In genomic region chr16:6958184-6958583, GRCh38 we compare ENCODE assay signal across 21 cellular contexts.
DNase-seq lines count a peak whose midpoint lies in the region; ATAC-seq, FAIRE-seq and TF ChIP-seq lines count a peak whose summit lies in the region.
"Had no signal": no experiment of that assay in that cellular context is flagged by ENCODE, and none has a peak within 500 bp of the region (broad histone marks: within the 10 kb centered on the region; RNA-seq: fewer than 3 reads in every experiment).

No MANE protein-coding gene starts in this region.

- H4K20me1 ChIP-seq in HepG2 (ENCODE audit: insufficient read depth, low read length) (no peaks in the 10 kb centered on the region), K562 (replicated peaks; ENCODE audit: control insufficient read depth, insufficient read depth, low read length) (no peaks in the 10 kb centered on the region), neural progenitor cell (ENCODE audit: low read depth) (no peaks in the 10 kb centered on the region)
- H4K20me1 ChIP-seq: BLaER1 treated with 17β-estradiol and CSF1 and Interleukin-3, amounts not matched to agents 10 nM and 100 nM had no signal

- H3K9me3 ChIP-seq in HepG2 (ENCODE audit: low read length) (no peaks in the 10 kb centered on the region), right lobe of liver (no peaks in the 10 kb centered on the region), K562 (replicated peaks; ENCODE audit: control insufficient read depth, insufficient read depth, low read depth, low read length) (no peaks in the 10 kb centered on the region), neural progenitor cell (ENCODE audit: low read depth) (no peaks in the 10 kb centered on the region), prostate gland (no peaks in the 10 kb centered on the region)
- H3K9me3 ChIP-seq: BLaER1 treated with 17β-estradiol and CSF1 and Interleukin-3, amounts not matched to agents 10 nM and 100 nM; Caco-2 had no signal

- H3K27me3 ChIP-seq in HepG2 (ENCODE audit: control insufficient read depth in 1 of 2, insufficient read depth in 2 of 2, low read length in 2 of 2) (no peaks in the 10 kb centered on the region), right lobe of liver (no peaks in the 10 kb centered on the region), K562 (ENCODE audit: control insufficient read depth in 2 of 2, insufficient read depth in 2 of 2, low read length in 2 of 2) (peaks cover 0 to 8% of the 10 kb centered on the region in 2 experiments; a peak in 2 of 5 replicates), neural progenitor cell (peaks cover 9% of the 10 kb centered on the region), prostate gland (replicated peaks; ENCODE audit: insufficient read depth) (no peaks in the 10 kb centered on the region)
- H3K27me3 ChIP-seq: BLaER1 treated with 17β-estradiol and CSF1 and Interleukin-3, amounts not matched to agents 10 nM and 100 nM had no signal

- WGBS in HepG2 (ENCODE audit: low lambda C conversion rate): 45% methylated on average over 8 of the region's 8 CpGs
- WGBS in right lobe of liver (ENCODE audit: insufficient coverage, low coverage, low lambda C conversion rate, missing lambda C conversion rate): 72% methylated on average over 5 of the region's 8 CpGs
- WGBS in K562 (ENCODE audit: insufficient coverage, low coverage, missing lambda C conversion rate): 2% methylated on average over 8 of the region's 8 CpGs
- WGBS in prostate gland: 63% methylated on average over 8 of the region's 8 CpGs

- FAIRE-seq in HepG2 (lab: Jason Lieb, UNC): peak; percentile 50
- FAIRE-seq in K562 (lab: Jason Lieb, UNC): no peak
- FAIRE-seq: D721Med, G401.6, GM12891, GM19239 had no signal

- no peaks in the 10 kb centered on the region for H3F3A ChIP-seq in neural progenitor cell (ENCODE audit: low read depth)

- TF ChIP-seq POLR2A in HepG2 (IDR thresholded peaks at IDR 0.05; ENCODE audit: insufficient read depth in 1 of 2, low read depth in 2 of 2, low read length in 2 of 2) (no peak), right lobe of liver (IDR thresholded peaks at IDR 0.05) (no peak), K562 (conservative IDR thresholded peaks at IDR 0.05) (no peak), prostate gland (IDR thresholded peaks at IDR 0.05) (no peak)

- peaks cover 1% of the 10 kb centered on the region for H3K36me3 Mint-ChIP-seq in neural progenitor cell
- H3K36me3 Mint-ChIP-seq in activated T-cell treated with anti-CD3 and anti-CD28 coated beads, Interleukin-2, amount 50 U/mL, for 24 hours (ENCODE audit: low read depth): no peaks in the 10 kb centered on the region
- H3K36me3 Mint-ChIP-seq: CD8-positive, alpha-beta T cell had no signal

- peak overlapping the region; percentile 42 for H3K4me3 Mint-ChIP-seq in neural progenitor cell
- no peak overlapping the region for H3K4me3 Mint-ChIP-seq in activated T-cell treated with anti-CD3 and anti-CD28 coated beads, Interleukin-2, amount 50 U/mL, for 24 hours
- H3K4me3 Mint-ChIP-seq: CD4-positive, alpha-beta T cell; CD8-positive, alpha-beta T cell had no signal

- H3K4me1 ChIP-seq in HepG2 (ENCODE audit: insufficient read depth, low read length) (no peaks in the 10 kb centered on the region), right lobe of liver (no peaks in the 10 kb centered on the region), K562 (replicated peaks in 1 of 2; ENCODE audit: control insufficient read depth in 2 of 2, insufficient read depth in 2 of 2, low read length in 2 of 2) (no peaks in the 10 kb centered on the region), neural progenitor cell (no peaks in the 10 kb centered on the region), prostate gland (replicated peaks) (no peaks in the 10 kb centered on the region)
- H3K4me1 ChIP-seq: Caco-2 had no signal

- TF ChIP-seq RAD21 in HepG2 (CRISPR knock-in tag; IDR thresholded peaks at IDR 0.05) (no peak), K562 (CRISPR knock-in tag; conservative IDR thresholded peaks at IDR 0.05 in 1 of 2, IDR thresholded peaks at IDR 0.05 in 1 of 2) (no peak)

- ATAC-seq in HepG2: no peak
- ATAC-seq in right lobe of liver: no peak
- ATAC-seq in K562: no peak
- ATAC-seq: CD8-positive, alpha-beta T cell had no signal

- no peak overlapping the region for H3K4me2 ChIP-seq in HepG2 (ENCODE audit: low read depth, low read length)
- no peak overlapping the region for H3K4me2 ChIP-seq in K562 (ENCODE audit: insufficient read depth, low read length)
- no peak overlapping the region for H3K4me2 ChIP-seq in neural progenitor cell

- intact Hi-C loops in HepG2 (cut with micrococcal nuclease; ENCODE audit: unreplicated experiment): no loop called here
- intact Hi-C loops in right lobe of liver (cut with DNase I): no loop called here
- intact Hi-C loops in K562 (cut with micrococcal nuclease): no loop called here
- intact Hi-C loops in prostate gland (cut with DNase I): no loop called here

- H3K9ac ChIP-seq in HepG2 (ENCODE audit: insufficient read depth, low read depth, low read length) (no peak overlapping the region), K562 (ENCODE audit: insufficient read depth in 1 of 2, low read depth in 2 of 2, low read length in 2 of 2) (no peak overlapping the region), neural progenitor cell (no peak overlapping the region)
- H3K9ac ChIP-seq: BLaER1 treated with 17β-estradiol and CSF1 and Interleukin-3, amounts not matched to agents 10 nM and 100 nM had no signal

- no peak overlapping the region for H3K27ac Mint-ChIP-seq in neural progenitor cell
- no peak overlapping the region for H3K27ac Mint-ChIP-seq in activated T-cell treated with anti-CD3 and anti-CD28 coated beads, Interleukin-2, amount 50 U/mL, for 24 hours
- H3K27ac Mint-ChIP-seq: CD4-positive, alpha-beta T cell; CD8-positive, alpha-beta T cell had no signal

- no peaks in the 10 kb centered on the region for H3K9me1 ChIP-seq in K562 (ENCODE audit: control insufficient read depth, insufficient read depth, low read length)

- H3K4me3 ChIP-seq in HepG2 (replicated peaks in 1 of 3; ENCODE audit: insufficient read depth in 1 of 3, low read depth in 2 of 3, low read length in 3 of 3): no peak overlapping the region
- H3K4me3 ChIP-seq in right lobe of liver: no peak overlapping the region
- no peak overlapping the region for H3K4me3 ChIP-seq in K562
- H3K4me3 ChIP-seq in neural progenitor cell: no peak overlapping the region
- no peak overlapping the region for H3K4me3 ChIP-seq in prostate gland
- H3K4me3 ChIP-seq: BLaER1 treated with 17β-estradiol and CSF1 and Interleukin-3, amounts not matched to agents 10 nM and 100 nM had no signal

- TF ChIP-seq EP300 in HepG2 (IDR thresholded peaks at IDR 0.05; ENCODE audit: low read depth in 2 of 2, low read length in 2 of 2) (no peak), HepG2 (CRISPR knock-in tag; IDR thresholded peaks at IDR 0.05; ENCODE audit: borderline replicate concordance) (no peak), K562 (IDR thresholded peaks at IDR 0.05; ENCODE audit: low read length) (no peak)

- BruUV-seq in HepG2 (replicated peaks; lab: Mats Ljungman, UMichigan) (no TSS peak), K562 (replicated peaks; lab: Mats Ljungman, UMichigan) (no TSS peak)

- H3K4me1 Mint-ChIP-seq in neural progenitor cell: peaks cover 23% of the 10 kb centered on the region
- no peaks in the 10 kb centered on the region for H3K4me1 Mint-ChIP-seq in activated T-cell treated with anti-CD3 and anti-CD28 coated beads, Interleukin-2, amount 50 U/mL, for 24 hours (ENCODE audit: low read depth)

- H3K79me2 ChIP-seq in HepG2 (ENCODE audit: insufficient read depth, low read length) (no peaks in the 10 kb centered on the region), K562 (ENCODE audit: control insufficient read depth, insufficient read depth, low read length) (no peaks in the 10 kb centered on the region), neural progenitor cell (ENCODE audit: low read depth) (no peaks in the 10 kb centered on the region)

- DNase-seq in HepG2 (ENCODE audit: low spot score): no peak
- no peak for DNase-seq in right lobe of liver
- no peak for DNase-seq in K562 (ENCODE audit: extremely low read depth in 1 of 4, low spot score in 3 of 4)
- no peak for DNase-seq in neural progenitor cell (ENCODE audit: low spot score)
- no peak for DNase-seq in prostate gland (ENCODE audit: low spot score)
- DNase-seq in activated T-cell treated with anti-CD3 and anti-CD28 coated beads, Interleukin-2, amount 50 U/mL, for 24 hours: no peak
- no peak for DNase-seq in NCI-H748 (lab: John Stamatoyannopoulos, UW; ENCODE audit: unreplicated experiment)
- DNase-seq: ACHN; Caco-2; Calu3; CD4-positive, alpha-beta T cell; CD8-positive, alpha-beta T cell; DMS79 treated with DMSO at 0.1 percent for 48 hours; GF-D8 had no signal

- CTCF ChIA-PET in HepG2 (lab: Yijun Ruan, JAX; ENCODE audit: low intra/inter-chr PET ratio, low total read pairs): no interaction called here
- CTCF ChIA-PET in K562 (lab: Yijun Ruan, JAX; ENCODE audit: low intra/inter-chr PET ratio): no interaction called here

- in situ Hi-C loops in HepG2 (cut with HindIII; ENCODE audit: extremely low pct_ligation_motif_present, low pct_unique_long_range_greater_than_20kb): no loop called here
- in situ Hi-C loops in K562 (cut with MboI): no loop called here

- H3K9me3 Mint-ChIP-seq in neural progenitor cell: no peaks in the 10 kb centered on the region
- H3K9me3 Mint-ChIP-seq in activated T-cell treated with anti-CD3 and anti-CD28 coated beads, Interleukin-2, amount 50 U/mL, for 24 hours: peaks cover 27% of the 10 kb centered on the region

- H3K27me3 Mint-ChIP-seq in neural progenitor cell (ENCODE audit: insufficient read depth, low read depth): peaks cover 9% of the 10 kb centered on the region
- H3K27me3 Mint-ChIP-seq in activated T-cell treated with anti-CD3 and anti-CD28 coated beads, Interleukin-2, amount 50 U/mL, for 24 hours: no peaks in the 10 kb centered on the region
- H3K27me3 Mint-ChIP-seq: CD4-positive, alpha-beta T cell had no signal

- no peak overlapping the region for H2AFZ ChIP-seq in HepG2 (ENCODE audit: low read length)
- no peak overlapping the region for H2AFZ ChIP-seq in K562 (ENCODE audit: low read depth, low read length)
- no peak overlapping the region for H2AFZ ChIP-seq in neural progenitor cell (replicated peaks)

- H3K27ac ChIP-seq in HepG2 (ENCODE audit: extremely low read length, insufficient read depth, low read length) (no peak overlapping the region), right lobe of liver (no peak overlapping the region), K562 (ENCODE audit: extremely low read depth, low read depth, low read length) (no peak overlapping the region), neural progenitor cell (no peak overlapping the region), prostate gland (no peak overlapping the region)
- H3K27ac ChIP-seq: 22Rv1; BLaER1 treated with 17β-estradiol and CSF1 and Interleukin-3, amounts not matched to agents 10 nM and 100 nM; C4-2B had no signal

- H3K36me3 ChIP-seq in HepG2 (replicated peaks in 1 of 2; ENCODE audit: control insufficient read depth in 1 of 2, insufficient read depth in 2 of 2, low read length in 2 of 2) (no peaks in the 10 kb centered on the region), right lobe of liver (no peaks in the 10 kb centered on the region), K562 (ENCODE audit: control insufficient read depth, insufficient read depth, low read length) (no peaks in the 10 kb centered on the region), neural progenitor cell (no peaks in the 10 kb centered on the region), prostate gland (no peaks in the 10 kb centered on the region)
- H3K36me3 ChIP-seq: BLaER1 treated with 17β-estradiol and CSF1 and Interleukin-3, amounts not matched to agents 10 nM and 100 nM had no signal

- no peak for TF ChIP-seq CTCF in HepG2 (CRISPR knock-in tag; IDR thresholded peaks at IDR 0.05)
- no peak for TF ChIP-seq CTCF in right lobe of liver (IDR thresholded peaks at IDR 0.05)
- TF ChIP-seq CTCF in K562 (IDR thresholded peaks at IDR 0.05 in 2 of 3, conservative IDR thresholded peaks at IDR 0.05 in 1 of 3; ENCODE audit: insufficient read depth in 2 of 3, low read depth in 1 of 3, low read length in 3 of 3): no peak
- TF ChIP-seq CTCF in neural progenitor cell (IDR thresholded peaks at IDR 0.05): no peak
- TF ChIP-seq CTCF in prostate gland (IDR thresholded peaks at IDR 0.05): no peak

- POLR2A ChIA-PET in HepG2 (lab: Yijun Ruan, JAX): no interaction called here
- POLR2A ChIA-PET in K562 (lab: Yijun Ruan, JAX): no interaction called here

Comparison
In these comparisons a context has a peak if more than half of its experiments do, and no peak if none do; other contexts are left out.
1. Of the 241 proteins assayed by ChIP-seq in both HepG2 and K562: peak only in HepG2: MAFF and MAFK; only in K562: none; in both: none; in neither: 239.